In the genomic region with DNA sequence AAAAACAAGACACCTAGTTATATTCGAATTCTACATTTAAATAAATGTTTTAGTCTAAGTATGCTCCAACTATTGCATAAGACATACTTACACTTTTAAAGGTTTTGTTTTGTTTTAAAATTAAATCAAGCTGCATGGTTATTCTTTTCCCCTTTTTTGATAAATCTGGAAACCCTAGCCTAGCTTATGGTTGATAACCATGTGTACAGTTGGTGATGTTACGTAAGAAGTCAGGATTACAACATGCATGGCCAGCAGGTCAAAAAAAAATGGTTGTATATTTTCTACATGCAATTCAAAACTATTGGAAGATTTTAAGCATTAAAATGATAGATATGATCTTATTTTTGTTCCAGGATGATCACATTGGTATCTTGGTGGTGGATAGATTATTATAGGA, we compare ENCODE assay signal across 1 cellular context.
TF ChIP-seq lines count a peak whose summit lies in the region.

No MANE protein-coding gene starts in this region.

TF ChIP-seq in H1, 55 proteins besides CTCF, POLR2A, EP300 and RAD21 (continued from another document):
- TF ChIP-seq, protein P1, sequence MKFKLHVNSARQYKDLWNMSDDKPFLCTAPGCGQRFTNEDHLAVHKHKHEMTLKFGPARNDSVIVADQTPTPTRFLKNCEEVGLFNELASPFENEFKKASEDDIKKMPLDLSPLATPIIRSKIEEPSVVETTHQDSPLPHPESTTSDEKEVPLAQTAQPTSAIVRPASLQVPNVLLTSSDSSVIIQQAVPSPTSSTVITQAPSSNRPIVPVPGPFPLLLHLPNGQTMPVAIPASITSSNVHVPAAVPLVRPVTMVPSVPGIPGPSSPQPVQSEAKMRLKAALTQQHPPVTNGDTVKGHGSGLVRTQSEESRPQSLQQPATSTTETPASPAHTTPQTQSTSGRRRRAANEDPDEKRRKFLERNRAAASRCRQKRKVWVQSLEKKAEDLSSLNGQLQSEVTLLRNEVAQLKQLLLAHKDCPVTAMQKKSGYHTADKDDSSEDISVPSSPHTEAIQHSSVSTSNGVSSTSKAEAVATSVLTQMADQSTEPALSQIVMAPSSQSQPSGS (IDR thresholded peaks at IDR 0.05; ENCODE audit: low read length), result no peak
- TF ChIP-seq KDM5A (IDR thresholded peaks at IDR 0.05; ENCODE audit: low read length) (no peak), PHF8 (conservative IDR thresholded peaks at IDR 0.05; ENCODE audit: low read depth, low read length) (no peak), CHD2 (IDR thresholded peaks at IDR 0.05; ENCODE audit: low read length) (no peak)
